Comparison of ENCODE assay signal across 25 cellular contexts in the genomic region with DNA sequence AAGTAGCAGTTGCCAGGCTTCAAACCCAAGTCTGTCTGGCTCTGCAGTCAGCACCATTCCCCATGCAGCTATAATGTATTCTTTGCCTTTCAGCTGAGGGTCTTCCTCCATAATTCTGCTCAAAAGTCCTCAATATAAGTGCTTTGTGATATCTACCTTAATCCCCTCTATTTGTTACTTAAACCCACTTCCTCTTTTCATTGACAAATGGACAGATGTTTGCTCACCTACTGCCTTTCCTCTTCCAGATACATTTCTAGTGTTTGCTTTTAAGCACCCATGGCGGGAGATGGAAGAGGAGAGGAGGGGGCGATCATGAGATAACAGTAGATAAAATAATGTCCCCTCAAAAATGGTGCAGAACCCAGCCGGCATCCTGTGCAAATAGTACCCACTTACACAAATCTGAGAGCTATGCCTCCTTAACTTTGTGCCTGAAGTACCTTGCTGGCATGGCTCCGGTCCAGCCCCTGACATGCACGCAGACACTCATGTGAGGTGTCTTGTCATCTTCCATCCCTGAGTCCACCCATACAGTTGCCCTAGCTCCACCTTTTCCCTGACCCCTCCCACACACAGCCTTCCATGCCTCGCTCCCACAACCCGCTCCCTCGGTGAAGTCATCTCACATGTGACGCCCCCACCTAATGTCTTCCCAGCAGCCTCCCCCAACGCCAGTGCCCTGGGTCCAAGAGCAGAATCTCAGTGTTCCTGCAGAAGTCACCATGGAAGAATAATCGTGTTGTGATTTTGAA.
DNase-seq lines count a peak whose midpoint lies in the region; ATAC-seq, FAIRE-seq and TF ChIP-seq lines count a peak whose summit lies in the region.
"Had no signal": no experiment of that assay in that cellular context is flagged by ENCODE, and none has a peak within 500 bp of the region (broad histone marks: within the 10 kb centered on the region; RNA-seq: fewer than 3 reads in every experiment).

No MANE protein-coding gene starts in this region.

- ATAC-seq in HG03097 (IDR thresholded peaks at IDR 0.05; ENCODE audit: low FRiP score, unreplicated experiment) = no peak
- ATAC-seq: left ventricle myocardium superior, upper lobe of right lung had no signal

- DNase-seq in GM12891 (ENCODE audit: insufficient read length, low spot score) (no peak), MV-4-11 (lab: John Stamatoyannopoulos, UW) (peak; percentile 2), NCI-H69 (lab: John Stamatoyannopoulos, UW) (peak; percentile 19), mesenteric fat pad (ENCODE audit: low spot score) (peak; percentile 76), NCI-H1417 treated with DMSO at 0.1 percent for 48 hours (lab: John Stamatoyannopoulos, UW) (no peak), suprapubic skin (ENCODE audit: low spot score in 2 of 2) (no peak)
- DNase-seq in activated T-helper 1 cell treated with anti-CD3 and anti-CD28 coated beads, Interleukin-12 subunit alpha, Interleukin-12 subunit beta, Interleukin-2, Interleukin-4 antibody, amounts not matched to agents 30 ng/mL and 10 ng/mL and 1 ng/mL, durations not matched to agents 14 hours and 24 hours and 36 hours (ENCODE audit: low spot score) = no peak
- DNase-seq: activated CD4-positive, alpha-beta T cell treated with anti-CD3 and anti-CD28 coated beads for 1 hour; activated gamma-delta T cell; activated T-cell treated with anti-CD3 and anti-CD28 coated beads, Interleukin-2, amount 50 U/mL, for 1 hour; Caco-2; dermis blood vessel endothelial cell; EL; left ventricle myocardium superior; naive B cell; NCI-H1105 treated with DMSO at 0.1 percent for 48 hours; NCI-H2081; PC-9; Right ventricle myocardium superior; stimulated activated CD4-positive, alpha-beta T cell treated with anti-CD3 and anti-CD28 coated beads, Interleukin-2, amount 100 ng/mL, for 48 hours; T-helper 2 cell; upper lobe of right lung had no signal

- H3K27me3 Mint-ChIP-seq in activated T-helper 1 cell treated with anti-CD3 and anti-CD28 coated beads, Interleukin-12 subunit alpha, Interleukin-12 subunit beta, Interleukin-2, Interleukin-4 antibody, amounts not matched to agents 30 ng/mL and 10 ng/mL and 1 ng/mL, durations not matched to agents 14 hours and 24 hours and 36 hours (ENCODE audit: insufficient read depth) = peaks cover 9% of the 10 kb centered on the region

- no peak for FAIRE-seq in GM12891 (lab: Jason Lieb, UNC)

- WGBS in suprapubic skin = 81% methylated on average over 11 of the region's 11 CpGs

- H3K36me3 Mint-ChIP-seq in activated T-helper 1 cell treated with anti-CD3 and anti-CD28 coated beads, Interleukin-12 subunit alpha, Interleukin-12 subunit beta, Interleukin-2, Interleukin-4 antibody, amounts not matched to agents 30 ng/mL and 10 ng/mL and 1 ng/mL, durations not matched to agents 14 hours and 24 hours and 36 hours (ENCODE audit: low read depth) = no peaks in the 10 kb centered on the region
- H3K36me3 Mint-ChIP-seq: naive B cell had no signal

- H3K27me3 ChIP-seq in suprapubic skin = peaks cover 22% of the 10 kb centered on the region

- no peaks in the 10 kb centered on the region for H3K9me3 ChIP-seq in suprapubic skin
- H3K9me3 ChIP-seq: Caco-2, upper lobe of right lung had no signal

- intact Hi-C loops in activated T-helper 1 cell treated with anti-CD3 and anti-CD28 coated beads, Interleukin-12 subunit alpha, Interleukin-12 subunit beta, Interleukin-2, Interleukin-4 antibody, amounts not matched to agents 30 ng/mL and 10 ng/mL and 1 ng/mL, durations not matched to agents 14 hours and 24 hours and 36 hours (cut with micrococcal nuclease) = no loop called here

- TF ChIP-seq EP300 in suprapubic skin (IDR thresholded peaks at IDR 0.05) = no peak

- H3K4me1 ChIP-seq in suprapubic skin = no peaks in the 10 kb centered on the region
- H3K4me1 ChIP-seq: Caco-2, upper lobe of right lung had no signal

- no peak overlapping the region for H3K4me3 Mint-ChIP-seq in activated T-helper 1 cell treated with anti-CD3 and anti-CD28 coated beads, Interleukin-12 subunit alpha, Interleukin-12 subunit beta, Interleukin-2, Interleukin-4 antibody, amounts not matched to agents 30 ng/mL and 10 ng/mL and 1 ng/mL, durations not matched to agents 14 hours and 24 hours and 36 hours
- H3K4me3 Mint-ChIP-seq: central memory CD8-positive, alpha-beta T cell; naive B cell had no signal

- H3K27ac ChIP-seq in suprapubic skin = no peak overlapping the region
- H3K27ac ChIP-seq: BLaER1, PC-9, upper lobe of right lung had no signal

- TF ChIP-seq POLR2A in GM12891 (IDR thresholded peaks at IDR 0.05; ENCODE audit: low read depth, low read length) (no peak), suprapubic skin (IDR thresholded peaks at IDR 0.05) (no peak)

- H3K27ac Mint-ChIP-seq in activated T-helper 1 cell treated with anti-CD3 and anti-CD28 coated beads, Interleukin-12 subunit alpha, Interleukin-12 subunit beta, Interleukin-2, Interleukin-4 antibody, amounts not matched to agents 30 ng/mL and 10 ng/mL and 1 ng/mL, durations not matched to agents 14 hours and 24 hours and 36 hours = no peak overlapping the region
- H3K27ac Mint-ChIP-seq: naive B cell had no signal

- H3K36me3 ChIP-seq in suprapubic skin = no peaks in the 10 kb centered on the region
- H3K36me3 ChIP-seq: BLaER1, upper lobe of right lung had no signal

- H3K9me3 Mint-ChIP-seq in activated T-helper 1 cell treated with anti-CD3 and anti-CD28 coated beads, Interleukin-12 subunit alpha, Interleukin-12 subunit beta, Interleukin-2, Interleukin-4 antibody, amounts not matched to agents 30 ng/mL and 10 ng/mL and 1 ng/mL, durations not matched to agents 14 hours and 24 hours and 36 hours = no peaks in the 10 kb centered on the region
- H3K9me3 Mint-ChIP-seq: central memory CD8-positive, alpha-beta T cell had no signal

- no peaks in the 10 kb centered on the region for H3K4me1 Mint-ChIP-seq in activated T-helper 1 cell treated with anti-CD3 and anti-CD28 coated beads, Interleukin-12 subunit alpha, Interleukin-12 subunit beta, Interleukin-2, Interleukin-4 antibody, amounts not matched to agents 30 ng/mL and 10 ng/mL and 1 ng/mL, durations not matched to agents 14 hours and 24 hours and 36 hours (ENCODE audit: low read depth)
- H3K4me1 Mint-ChIP-seq: naive B cell had no signal

- TF ChIP-seq CTCF in suprapubic skin (IDR thresholded peaks at IDR 0.05) = no peak

- H3K4me3 ChIP-seq in suprapubic skin = no peak overlapping the region
- H3K4me3 ChIP-seq: BLaER1, PC-9, upper lobe of right lung had no signal

TF ChIP-seq in GM12891, 5 proteins besides CTCF, POLR2A, EP300 and RAD21:
- TF ChIP-seq POLR2AphosphoS5 (IDR thresholded peaks at IDR 0.05; ENCODE audit: low read depth, low read length) = no peak
- TF ChIP-seq SPI1 (IDR thresholded peaks at IDR 0.05; ENCODE audit: low read depth, low read length) = peak; percentile 81

Comparison
In these comparisons a context has a peak if more than half of its experiments do, and no peak if none do; other contexts are left out.
1. DNase-seq: peak in MV-4-11 (single experiment), NCI-H69 (single experiment) and mesenteric fat pad (single experiment); none in GM12891 (single experiment), NCI-H1417 treated with DMSO at 0.1 percent for 48 hours (single experiment), activated T-helper 1 cell treated with anti-CD3 and anti-CD28 coated beads, Interleukin-12 subunit alpha, Interleukin-12 subunit beta, Interleukin-2, Interleukin-4 antibody, amounts not matched to agents 30 ng/mL and 10 ng/mL and 1 ng/mL, durations not matched to agents 14 hours and 24 hours and 36 hours (single experiment) and suprapubic skin (0 of 2).